Comparison of ENCODE assay signal across 16 cellular contexts in the genomic region with DNA sequence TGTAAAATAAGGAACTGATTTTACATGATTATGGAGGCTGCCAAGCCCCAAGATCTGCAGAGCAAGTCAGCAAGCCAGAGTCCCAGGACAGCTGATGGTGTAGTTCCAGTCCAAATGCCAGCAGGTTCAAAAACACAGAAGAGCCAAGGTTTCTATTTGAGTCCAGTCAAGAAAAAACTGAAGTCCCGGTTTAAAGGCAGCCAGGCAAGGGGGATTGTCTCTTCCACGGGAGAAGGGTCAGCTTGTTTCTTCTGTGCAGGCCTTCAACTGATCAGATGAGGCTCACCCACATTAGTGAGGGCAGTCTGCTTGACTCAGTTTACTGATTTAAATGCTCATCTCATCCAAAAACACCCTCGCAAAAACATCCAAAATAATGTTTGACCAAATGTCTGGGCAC.
DNase-seq lines count a peak whose midpoint lies in the region; ATAC-seq, FAIRE-seq and TF ChIP-seq lines count a peak whose summit lies in the region.
"Had no signal": no experiment of that assay in that cellular context is flagged by ENCODE, and none has a peak within 500 bp of the region (broad histone marks: within the 10 kb centered on the region; RNA-seq: fewer than 3 reads in every experiment).

No MANE protein-coding gene starts in this region.

- CTCF ChIA-PET in activated CD8-positive, alpha-beta T cell treated with anti-CD3 and anti-CD28 coated beads, Interleukin-2, amount 10 ng/mL, durations not matched to agents 7 days and 5 days (lab: Charles Lee): no interaction called here
- CTCF ChIA-PET in activated CD8-positive, alpha-beta T cell treated with anti-CD3 and anti-CD28 coated beads for 36 hours (lab: Charles Lee): no interaction called here

- peaks cover 4% of the 10 kb centered on the region for H3K9me3 Mint-ChIP-seq in activated CD8-positive, alpha-beta T cell treated with anti-CD3 and anti-CD28 coated beads, Interleukin-2, amount 10 ng/mL, durations not matched to agents 7 days and 5 days (ENCODE audit: insufficient read depth)
- H3K9me3 Mint-ChIP-seq in activated CD8-positive, alpha-beta T cell treated with anti-CD3 and anti-CD28 coated beads for 36 hours: peaks cover 11% of the 10 kb centered on the region

- H3K9me3 ChIP-seq in vagina: no peaks in the 10 kb centered on the region
- no peaks in the 10 kb centered on the region for H3K9me3 ChIP-seq in SJCRH30 (replicated peaks)
- no peaks in the 10 kb centered on the region for H3K9me3 ChIP-seq in kidney (ENCODE audit: control insufficient read depth in 1 of 2, low read length in 2 of 2)

- POLR2A ChIA-PET in activated CD8-positive, alpha-beta T cell treated with anti-CD3 and anti-CD28 coated beads, Interleukin-2, amount 10 ng/mL, durations not matched to agents 7 days and 5 days (lab: Charles Lee): no interaction called here
- POLR2A ChIA-PET in activated CD8-positive, alpha-beta T cell treated with anti-CD3 and anti-CD28 coated beads for 36 hours (lab: Charles Lee): no interaction called here

- no peak for FAIRE-seq in kidney (lab: Jason Lieb, UNC)
- FAIRE-seq: GM18507 had no signal

- H3K36me3 ChIP-seq in vagina: no peaks in the 10 kb centered on the region
- no peaks in the 10 kb centered on the region for H3K36me3 ChIP-seq in SJCRH30
- H3K36me3 ChIP-seq in kidney (ENCODE audit: control insufficient read depth in 1 of 2, insufficient read depth in 2 of 2, low read length in 2 of 2): no peaks in the 10 kb centered on the region

- no peaks in the 10 kb centered on the region for H3K4me1 ChIP-seq in vagina
- no peaks in the 10 kb centered on the region for H3K4me1 ChIP-seq in SJCRH30
- H3K4me1 ChIP-seq in kidney (ENCODE audit: control insufficient read depth in 1 of 2, insufficient read depth in 1 of 2, low read depth in 1 of 2, low read length in 2 of 2): no peaks in the 10 kb centered on the region

- no peak overlapping the region for H3K9ac ChIP-seq in kidney (ENCODE audit: low read length in 2 of 2)

- intact Hi-C loops in activated CD8-positive, alpha-beta T cell treated with anti-CD3 and anti-CD28 coated beads for 36 hours (cut with micrococcal nuclease): no loop called here
- intact Hi-C loops in vagina (cut with DNase I) (no loop called here), kidney (cut with DNase I) (no loop called here)

- no peak overlapping the region for H3K4me3 Mint-ChIP-seq in activated CD8-positive, alpha-beta T cell treated with anti-CD3 and anti-CD28 coated beads, Interleukin-2, amount 10 ng/mL, durations not matched to agents 7 days and 5 days
- H3K4me3 Mint-ChIP-seq in activated CD8-positive, alpha-beta T cell treated with anti-CD3 and anti-CD28 coated beads for 36 hours: no peak overlapping the region
- H3K4me3 Mint-ChIP-seq: CD14-positive monocyte; CD8-positive, alpha-beta T cell; GM23338; H9; IgD-negative memory B cell had no signal

- no peak for TF ChIP-seq CTCF in activated CD8-positive, alpha-beta T cell treated with anti-CD3 and anti-CD28 coated beads for 36 hours (IDR thresholded peaks at IDR 0.05)
- TF ChIP-seq CTCF in vagina (IDR thresholded peaks at IDR 0.05) (no peak), kidney (IDR thresholded peaks at IDR 0.05; ENCODE audit: borderline replicate concordance, extremely low read depth, insufficient read depth) (no peak)

- no peak for TF ChIP-seq POLR2A in vagina (IDR thresholded peaks at IDR 0.05)

- H3K4me3 ChIP-seq in vagina: no peak overlapping the region
- H3K4me3 ChIP-seq in SJCRH30: no peak overlapping the region
- H3K4me3 ChIP-seq in kidney (ENCODE audit: low read length in 2 of 2): no peak overlapping the region
- H3K4me3 ChIP-seq: GM23338 had no signal

- DNase-seq in activated CD8-positive, alpha-beta T cell treated with anti-CD3 and anti-CD28 coated beads, Interleukin-2, amount 10 ng/mL, durations not matched to agents 7 days and 5 days: no peak
- no peak for DNase-seq in activated CD8-positive, alpha-beta T cell treated with anti-CD3 and anti-CD28 coated beads for 36 hours
- DNase-seq in HuH-7.5 (ENCODE audit: low spot score) (peak; percentile 3), ecto neural progenitor cell (ENCODE audit: low spot score) (peak; percentile 14), vagina (ENCODE audit: extremely low spot score in 2 of 2) (peak; percentile 43 to 67), SJCRH30 (no peak), kidney (no peak)
- DNase-seq: COR-L47, DMS53, H9 had no signal

- H3K27me3 Mint-ChIP-seq in activated CD8-positive, alpha-beta T cell treated with anti-CD3 and anti-CD28 coated beads, Interleukin-2, amount 10 ng/mL, durations not matched to agents 7 days and 5 days (ENCODE audit: low read depth): no peaks in the 10 kb centered on the region
- no peaks in the 10 kb centered on the region for H3K27me3 Mint-ChIP-seq in activated CD8-positive, alpha-beta T cell treated with anti-CD3 and anti-CD28 coated beads for 36 hours
- H3K27me3 Mint-ChIP-seq: IgD-negative memory B cell had no signal

- H3K27ac ChIP-seq in vagina (no peak overlapping the region), SJCRH30 (no peak overlapping the region), kidney (ENCODE audit: low read depth in 2 of 2, low read length in 2 of 2) (no peak overlapping the region)
- H3K27ac ChIP-seq: 22Rv1 had no signal

- no peak for ATAC-seq in activated CD8-positive, alpha-beta T cell treated with anti-CD3 and anti-CD28 coated beads, Interleukin-2, amount 10 ng/mL, durations not matched to agents 7 days and 5 days
- no peak for ATAC-seq in activated CD8-positive, alpha-beta T cell treated with anti-CD3 and anti-CD28 coated beads for 36 hours
- ATAC-seq: CD8-positive, alpha-beta T cell; GM23338 had no signal

- H3K36me3 Mint-ChIP-seq in activated CD8-positive, alpha-beta T cell treated with anti-CD3 and anti-CD28 coated beads, Interleukin-2, amount 10 ng/mL, durations not matched to agents 7 days and 5 days (ENCODE audit: low read depth): peaks cover 16% of the 10 kb centered on the region
- H3K36me3 Mint-ChIP-seq in activated CD8-positive, alpha-beta T cell treated with anti-CD3 and anti-CD28 coated beads for 36 hours (ENCODE audit: low read depth): no peaks in the 10 kb centered on the region
- H3K36me3 Mint-ChIP-seq: CD14-positive monocyte; CD8-positive, alpha-beta T cell had no signal

- H3K27ac Mint-ChIP-seq in activated CD8-positive, alpha-beta T cell treated with anti-CD3 and anti-CD28 coated beads, Interleukin-2, amount 10 ng/mL, durations not matched to agents 7 days and 5 days: peak overlapping the region; percentile 4
- no peak overlapping the region for H3K27ac Mint-ChIP-seq in activated CD8-positive, alpha-beta T cell treated with anti-CD3 and anti-CD28 coated beads for 36 hours
- H3K27ac Mint-ChIP-seq: CD14-positive monocyte; CD8-positive, alpha-beta T cell; GM23338; IgD-negative memory B cell had no signal

- no peaks in the 10 kb centered on the region for H3K4me1 Mint-ChIP-seq in activated CD8-positive, alpha-beta T cell treated with anti-CD3 and anti-CD28 coated beads, Interleukin-2, amount 10 ng/mL, durations not matched to agents 7 days and 5 days (ENCODE audit: low read depth)
- H3K4me1 Mint-ChIP-seq in activated CD8-positive, alpha-beta T cell treated with anti-CD3 and anti-CD28 coated beads for 36 hours (ENCODE audit: low read depth): no peaks in the 10 kb centered on the region
- H3K4me1 Mint-ChIP-seq: CD14-positive monocyte, GM23338, H9, IgD-negative memory B cell had no signal

- no peaks in the 10 kb centered on the region for H3K27me3 ChIP-seq in vagina
- H3K27me3 ChIP-seq in SJCRH30: no peaks in the 10 kb centered on the region

Comparison
In these comparisons a context has a peak if more than half of its experiments do, and no peak if none do; other contexts are left out.
1. DNase-seq: peak in HuH-7.5 (single experiment), ecto neural progenitor cell (single experiment) and vagina (2 of 2); none in activated CD8-positive, alpha-beta T cell treated with anti-CD3 and anti-CD28 coated beads, Interleukin-2, amount 10 ng/mL, durations not matched to agents 7 days and 5 days (single experiment), activated CD8-positive, alpha-beta T cell treated with anti-CD3 and anti-CD28 coated beads for 36 hours (single experiment), SJCRH30 (0 of 2) and kidney (single experiment).